1 cellular context compared by ENCODE assay signal in the genomic region with DNA sequence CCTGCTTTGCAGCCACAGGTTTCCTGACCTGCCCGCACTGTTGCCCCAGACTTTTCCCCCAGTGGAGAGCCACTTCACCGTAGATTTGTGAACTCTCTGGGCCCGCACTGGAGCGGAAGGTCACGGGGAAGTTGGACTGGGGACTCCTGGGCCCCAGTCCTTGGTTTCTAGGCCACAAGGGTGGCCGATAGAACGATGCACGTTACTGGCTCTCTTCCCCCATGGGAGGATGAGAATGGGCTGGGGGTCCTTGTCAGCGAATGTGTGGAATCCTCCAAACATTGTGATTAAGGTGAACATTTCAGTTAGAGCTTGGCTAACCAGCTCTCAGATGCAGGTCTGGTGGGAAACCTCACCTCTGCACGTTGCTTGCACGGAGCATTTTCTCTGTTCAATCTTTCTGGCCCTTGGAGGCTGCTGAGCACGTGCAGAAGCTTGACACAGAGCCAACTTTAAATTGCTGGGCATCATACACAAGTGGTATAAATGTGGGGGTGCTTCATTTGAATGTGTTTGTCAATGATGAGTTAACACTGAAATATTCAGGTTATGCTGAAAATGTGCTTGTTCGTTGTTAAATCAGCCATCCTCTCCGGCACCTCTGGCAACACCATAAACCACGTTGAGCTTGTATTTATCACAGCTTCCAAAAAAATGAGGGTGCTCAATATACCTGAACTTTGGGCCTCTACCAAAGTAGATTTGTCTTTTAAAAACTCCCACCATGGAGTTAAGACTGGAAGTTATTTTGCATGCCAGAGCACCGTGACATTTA.
TF ChIP-seq lines count a peak whose summit lies in the region.

No MANE protein-coding gene starts in this region.

TF ChIP-seq in HepG2, 621 proteins besides CTCF, POLR2A, EP300 and RAD21 (continued from another document and continues in another):
- TF ChIP-seq MIER3 (CRISPR knock-in tag; IDR thresholded peaks at IDR 0.05; ENCODE audit: borderline replicate concordance) (no peak), MBD4 (IDR thresholded peaks at IDR 0.05; ENCODE audit: borderline replicate concordance, low read length) (no peak), ZNF275 (CRISPR knock-in tag; IDR thresholded peaks at IDR 0.05; ENCODE audit: borderline replicate concordance) (no peak), ZNF879 (CRISPR knock-in tag; IDR thresholded peaks at IDR 0.05) (no peak), RORA (CRISPR knock-in tag; IDR thresholded peaks at IDR 0.05) (no peak), ZNF292 (CRISPR knock-in tag; IDR thresholded peaks at IDR 0.05; ENCODE audit: borderline replicate concordance, low read depth) (no peak), HIVEP1 (CRISPR knock-in tag; IDR thresholded peaks at IDR 0.05) (no peak; the same call in 1 of the 2 replicates), NFKBIZ (CRISPR knock-in tag; IDR thresholded peaks at IDR 0.05) (peak; percentile 47; the same call in 1 of the 2 replicates), ZNF235 (CRISPR knock-in tag; IDR thresholded peaks at IDR 0.05; ENCODE audit: borderline replicate concordance) (no peak), SRY (CRISPR knock-in tag; IDR thresholded peaks at IDR 0.05) (peak; percentile 26; the same call in 1 of the 2 replicates), ZNF30 (CRISPR knock-in tag; IDR thresholded peaks at IDR 0.05) (no peak), ZNF784 (CRISPR knock-in tag; IDR thresholded peaks at IDR 0.05; ENCODE audit: borderline replicate concordance) (no peak), AGO1 (IDR thresholded peaks at IDR 0.05; ENCODE audit: low read depth, low read length, poor library complexity, severe bottlenecking) (no peak), E2F2 (CRISPR knock-in tag; IDR thresholded peaks at IDR 0.05; ENCODE audit: borderline replicate concordance) (no peak), CEBPZ (IDR thresholded peaks at IDR 0.05; ENCODE audit: low read length) (no peak), ZNF33A (CRISPR knock-in tag; IDR thresholded peaks at IDR 0.05; ENCODE audit: borderline replicate concordance) (no peak), ZNF329 (CRISPR knock-in tag; IDR thresholded peaks at IDR 0.05; ENCODE audit: low read depth) (0 out of 2 replicates have a peak, but pooled peaks have one; percentile 53), ZNF12 (CRISPR knock-in tag; IDR thresholded peaks at IDR 0.05) (no peak; the same call in 1 of the 2 replicates), HNF4A (CRISPR knock-in tag; IDR thresholded peaks at IDR 0.05) (no peak), RXRA (CRISPR knock-in tag; IDR thresholded peaks at IDR 0.05) (0 out of 2 replicates have a peak, but pooled peaks have one; percentile 51), ZNF775 (CRISPR knock-in tag; IDR thresholded peaks at IDR 0.05; ENCODE audit: borderline replicate concordance) (no peak), BCLAF1 (IDR thresholded peaks at IDR 0.05) (no peak), ZNF251 (CRISPR knock-in tag; IDR thresholded peaks at IDR 0.05) (no peak), ZNF550 (CRISPR knock-in tag; IDR thresholded peaks at IDR 0.05; ENCODE audit: borderline replicate concordance) (no peak), ZNF674 (CRISPR knock-in tag; IDR thresholded peaks at IDR 0.05; ENCODE audit: low read depth) (no peak), ZNF670 (CRISPR knock-in tag; IDR thresholded peaks at IDR 0.05; ENCODE audit: borderline replicate concordance) (no peak), HDAC2 (CRISPR knock-in tag; IDR thresholded peaks at IDR 0.05) (no peak), FIP1L1 (IDR thresholded peaks at IDR 0.05; ENCODE audit: borderline replicate concordance, insufficient read depth, low read depth, low read length) (no peak), ZNF598 (CRISPR knock-in tag; IDR thresholded peaks at IDR 0.05; ENCODE audit: borderline replicate concordance) (0 out of 2 replicates have a peak, but pooled peaks have one; percentile 27), ZSCAN31 (CRISPR knock-in tag; IDR thresholded peaks at IDR 0.05; ENCODE audit: low read depth) (no peak), ZNF558 (CRISPR knock-in tag; IDR thresholded peaks at IDR 0.05; ENCODE audit: borderline replicate concordance) (no peak), MTF2 (CRISPR knock-in tag; IDR thresholded peaks at IDR 0.05; ENCODE audit: borderline replicate concordance) (no peak), MED13 (CRISPR knock-in tag; IDR thresholded peaks at IDR 0.05) (no peak), ZNF589 (CRISPR knock-in tag; conservative IDR thresholded peaks at IDR 0.05) (no peak), FOXK1 (CRISPR knock-in tag; IDR thresholded peaks at IDR 0.05; ENCODE audit: borderline replicate concordance, low read depth) (no peak), ZNF878 (CRISPR knock-in tag; IDR thresholded peaks at IDR 0.05) (no peak)
- TF ChIP-seq, protein P1, sequence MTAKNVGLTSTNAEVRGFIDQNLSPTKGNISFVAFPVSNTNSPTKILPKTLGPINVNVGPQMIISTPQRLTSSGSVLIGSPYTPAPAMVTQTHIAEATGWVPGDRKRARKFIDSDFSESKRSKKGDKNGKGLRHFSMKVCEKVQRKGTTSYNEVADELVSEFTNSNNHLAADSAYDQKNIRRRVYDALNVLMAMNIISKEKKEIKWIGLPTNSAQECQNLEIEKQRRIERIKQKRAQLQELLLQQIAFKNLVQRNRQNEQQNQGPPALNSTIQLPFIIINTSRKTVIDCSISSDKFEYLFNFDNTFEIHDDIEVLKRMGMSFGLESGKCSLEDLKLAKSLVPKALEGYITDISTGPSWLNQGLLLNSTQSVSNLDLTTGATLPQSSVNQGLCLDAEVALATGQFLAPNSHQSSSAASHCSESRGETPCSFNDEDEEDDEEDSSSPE (CRISPR knock-in tag; IDR thresholded peaks at IDR 0.05) = peak; percentile 7; the same call in 1 of the 2 replicates
- TF ChIP-seq, protein P2, sequence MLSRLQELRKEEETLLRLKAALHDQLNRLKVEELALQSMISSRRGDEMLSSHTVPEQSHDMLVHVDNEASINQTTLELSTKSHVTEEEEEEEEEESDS (CRISPR knock-in tag; IDR thresholded peaks at IDR 0.05; ENCODE audit: borderline replicate concordance) = no peak; the same call in 1 of the 2 replicates
- TF ChIP-seq, protein P3, sequence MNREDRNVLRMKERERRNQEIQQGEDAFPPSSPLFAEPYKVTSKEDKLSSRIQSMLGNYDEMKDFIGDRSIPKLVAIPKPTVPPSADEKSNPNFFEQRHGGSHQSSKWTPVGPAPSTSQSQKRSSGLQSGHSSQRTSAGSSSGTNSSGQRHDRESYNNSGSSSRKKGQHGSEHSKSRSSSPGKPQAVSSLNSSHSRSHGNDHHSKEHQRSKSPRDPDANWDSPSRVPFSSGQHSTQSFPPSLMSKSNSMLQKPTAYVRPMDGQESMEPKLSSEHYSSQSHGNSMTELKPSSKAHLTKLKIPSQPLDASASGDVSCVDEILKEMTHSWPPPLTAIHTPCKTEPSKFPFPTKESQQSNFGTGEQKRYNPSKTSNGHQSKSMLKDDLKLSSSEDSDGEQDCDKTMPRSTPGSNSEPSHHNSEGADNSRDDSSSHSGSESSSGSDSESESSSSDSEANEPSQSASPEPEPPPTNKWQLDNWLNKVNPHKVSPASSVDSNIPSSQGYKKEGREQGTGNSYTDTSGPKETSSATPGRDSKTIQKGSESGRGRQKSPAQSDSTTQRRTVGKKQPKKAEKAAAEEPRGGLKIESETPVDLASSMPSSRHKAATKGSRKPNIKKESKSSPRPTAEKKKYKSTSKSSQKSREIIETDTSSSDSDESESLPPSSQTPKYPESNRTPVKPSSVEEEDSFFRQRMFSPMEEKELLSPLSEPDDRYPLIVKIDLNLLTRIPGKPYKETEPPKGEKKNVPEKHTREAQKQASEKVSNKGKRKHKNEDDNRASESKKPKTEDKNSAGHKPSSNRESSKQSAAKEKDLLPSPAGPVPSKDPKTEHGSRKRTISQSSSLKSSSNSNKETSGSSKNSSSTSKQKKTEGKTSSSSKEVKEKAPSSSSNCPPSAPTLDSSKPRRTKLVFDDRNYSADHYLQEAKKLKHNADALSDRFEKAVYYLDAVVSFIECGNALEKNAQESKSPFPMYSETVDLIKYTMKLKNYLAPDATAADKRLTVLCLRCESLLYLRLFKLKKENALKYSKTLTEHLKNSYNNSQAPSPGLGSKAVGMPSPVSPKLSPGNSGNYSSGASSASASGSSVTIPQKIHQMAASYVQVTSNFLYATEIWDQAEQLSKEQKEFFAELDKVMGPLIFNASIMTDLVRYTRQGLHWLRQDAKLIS (CRISPR knock-in tag; IDR thresholded peaks at IDR 0.05) = no peak
- TF ChIP-seq, protein P4, sequence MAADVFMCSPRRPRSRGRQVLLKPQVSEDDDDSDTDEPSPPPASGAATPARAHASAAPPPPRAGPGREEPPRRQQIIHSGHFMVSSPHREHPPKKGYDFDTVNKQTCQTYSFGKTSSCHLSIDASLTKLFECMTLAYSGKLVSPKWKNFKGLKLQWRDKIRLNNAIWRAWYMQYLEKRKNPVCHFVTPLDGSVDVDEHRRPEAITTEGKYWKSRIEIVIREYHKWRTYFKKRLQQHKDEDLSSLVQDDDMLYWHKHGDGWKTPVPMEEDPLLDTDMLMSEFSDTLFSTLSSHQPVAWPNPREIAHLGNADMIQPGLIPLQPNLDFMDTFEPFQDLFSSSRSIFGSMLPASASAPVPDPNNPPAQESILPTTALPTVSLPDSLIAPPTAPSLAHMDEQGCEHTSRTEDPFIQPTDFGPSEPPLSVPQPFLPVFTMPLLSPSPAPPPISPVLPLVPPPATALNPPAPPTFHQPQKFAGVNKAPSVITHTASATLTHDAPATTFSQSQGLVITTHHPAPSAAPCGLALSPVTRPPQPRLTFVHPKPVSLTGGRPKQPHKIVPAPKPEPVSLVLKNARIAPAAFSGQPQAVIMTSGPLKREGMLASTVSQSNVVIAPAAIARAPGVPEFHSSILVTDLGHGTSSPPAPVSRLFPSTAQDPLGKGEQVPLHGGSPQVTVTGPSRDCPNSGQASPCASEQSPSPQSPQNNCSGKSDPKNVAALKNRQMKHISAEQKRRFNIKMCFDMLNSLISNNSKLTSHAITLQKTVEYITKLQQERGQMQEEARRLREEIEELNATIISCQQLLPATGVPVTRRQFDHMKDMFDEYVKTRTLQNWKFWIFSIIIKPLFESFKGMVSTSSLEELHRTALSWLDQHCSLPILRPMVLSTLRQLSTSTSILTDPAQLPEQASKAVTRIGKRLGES (CRISPR knock-in tag; IDR thresholded peaks at IDR 0.05; ENCODE audit: borderline replicate concordance) = no peak
